13 cellular contexts compared by ENCODE assay signal in genomic region chr10:75853085-75853484, GRCh38.
DNase-seq lines count a peak whose midpoint lies in the region; ATAC-seq, FAIRE-seq and TF ChIP-seq lines count a peak whose summit lies in the region.
"Had no signal": no experiment of that assay in that cellular context is flagged by ENCODE, and none has a peak within 500 bp of the region (broad histone marks: within the 10 kb centered on the region; RNA-seq: fewer than 3 reads in every experiment).

No MANE protein-coding gene starts in this region.

- CTCF ChIA-PET in HCT116 (lab: Charles Lee): no interaction called here

- intact Hi-C loops in HCT116 (cut with micrococcal nuclease): no loop called here

- H3K4me2 ChIP-seq in HCT116 (ENCODE audit: low read length) (no peak overlapping the region), astrocyte (ENCODE audit: low read length) (no peak overlapping the region)

- POLR2A ChIA-PET in HCT116 (lab: Charles Lee): no interaction called here

- H3K9ac ChIP-seq in HCT116 (ENCODE audit: low read length): no peak overlapping the region
- H3K9ac ChIP-seq in astrocyte (ENCODE audit: low read length): no peak overlapping the region

- H3K27ac Mint-ChIP-seq in astrocyte (ENCODE audit: unreplicated experiment): no peak overlapping the region
- H3K27ac Mint-ChIP-seq: activated T-cell treated with anti-CD3 and anti-CD28 coated beads, Interleukin-2, amount 50 U/mL, for 24 hours; CD4-positive, CD25-positive, alpha-beta regulatory T cell had no signal

- H3K4me1 ChIP-seq in HCT116 (ENCODE audit: control insufficient read depth in 1 of 2, insufficient read depth in 2 of 2, low read length in 2 of 2) (no peaks in the 10 kb centered on the region), astrocyte (ENCODE audit: insufficient read depth, low read length) (no peaks in the 10 kb centered on the region)

- no peak for TF ChIP-seq POLR2A in HCT116 (IDR thresholded peaks at IDR 0.05; ENCODE audit: borderline replicate concordance, extremely low read depth, insufficient read depth, insufficient read length)

- BruUV-seq in HCT116 (replicated peaks; lab: Mats Ljungman, UMichigan): no TSS peak

- RAD21 ChIA-PET in HCT116 (lab: Charles Lee; ENCODE audit: low non-redundant PET in 1 of 2, low total read pairs in 2 of 2, uncharacterized antibody in 2 of 2, unreplicated experiment in 2 of 2): no interaction called here

- no peak overlapping the region for H2AFZ ChIP-seq in HCT116 (ENCODE audit: low read depth, low read length, poor library complexity, severe bottlenecking)
- no peak overlapping the region for H2AFZ ChIP-seq in astrocyte (ENCODE audit: low read depth, low read length)

- H3K9me3 ChIP-seq in HCT116 (ENCODE audit: control insufficient read depth in 1 of 2, insufficient read depth in 1 of 2, low read depth in 1 of 2, low read length in 2 of 2) (no peaks in the 10 kb centered on the region), astrocyte (ENCODE audit: insufficient read depth, low read depth, low read length) (no peaks in the 10 kb centered on the region)

- peak; percentile 9 for DNase-seq in AG08396 (ENCODE audit: low spot score)
- no peak for DNase-seq in HCT116 (ENCODE audit: low read depth, low spot score)
- no peak for DNase-seq in astrocyte (ENCODE audit: low read depth)
- DNase-seq in kidney epithelial cell (ENCODE audit: low read depth): no peak
- DNase-seq in GF-D8 (lab: John Stamatoyannopoulos, UW): no peak
- no peak for DNase-seq in LoVo (ENCODE audit: low spot score)
- no peak for DNase-seq in OCI-M2 (lab: John Stamatoyannopoulos, UW; ENCODE audit: unreplicated experiment)
- DNase-seq: activated T-cell treated with anti-CD3 and anti-CD28 coated beads, Interleukin-2, amount 50 U/mL, for 24 hours; CD4-positive, CD25-positive, alpha-beta regulatory T cell; NCI-H2029 treated with DMSO at 0.1 percent for 48 hours had no signal

- H3K4me3 ChIP-seq in HCT116 (replicated peaks in 1 of 2; ENCODE audit: low read depth in 1 of 2, low read length in 2 of 2) (no peak overlapping the region), astrocyte (ENCODE audit: insufficient read depth, low read depth, low read length) (no peak overlapping the region), kidney epithelial cell (ENCODE audit: low read depth, low read length) (no peak overlapping the region)

- H3K4me3 Mint-ChIP-seq in astrocyte (ENCODE audit: unreplicated experiment): no peak overlapping the region
- H3K4me3 Mint-ChIP-seq: activated T-cell treated with anti-CD3 and anti-CD28 coated beads, Interleukin-2, amount 50 U/mL, for 24 hours; CD4-positive, CD25-positive, alpha-beta regulatory T cell; central memory CD8-positive, alpha-beta T cell had no signal

- no peaks in the 10 kb centered on the region for H3K36me3 Mint-ChIP-seq in astrocyte (ENCODE audit: low read depth, unreplicated experiment)
- H3K36me3 Mint-ChIP-seq: CD4-positive, CD25-positive, alpha-beta regulatory T cell had no signal

- TF ChIP-seq CTCF in HCT116 (IDR thresholded peaks at IDR 0.05 in 2 of 3, conservative IDR thresholded peaks at IDR 0.05 in 1 of 3; ENCODE audit: borderline replicate concordance in 1 of 3, insufficient read depth in 1 of 3, low read depth in 2 of 3, low read length in 2 of 3): peak in 2 of 3 experiments; percentile 60 to 66; a peak in 4 of 6 replicates
- TF ChIP-seq CTCF in astrocyte (IDR thresholded peaks at IDR 0.05; ENCODE audit: insufficient read depth, low read depth, low read length): peak; percentile 31
- peak; percentile 37 for TF ChIP-seq CTCF in kidney epithelial cell (IDR thresholded peaks at IDR 0.05; ENCODE audit: insufficient read depth, low read length, poor library complexity, severe bottlenecking)

- H3K79me2 ChIP-seq in HCT116 (ENCODE audit: insufficient read depth, low read length): no peaks in the 10 kb centered on the region
- H3K79me2 ChIP-seq in astrocyte (ENCODE audit: insufficient read depth, low read length): no peaks in the 10 kb centered on the region

- H3K4me1 Mint-ChIP-seq in astrocyte (ENCODE audit: low read depth, unreplicated experiment): no peaks in the 10 kb centered on the region
- H3K4me1 Mint-ChIP-seq: central memory CD8-positive, alpha-beta T cell had no signal

- ATAC-seq in HCT116: peak; percentile 79
- no peak for ATAC-seq in GM18520 (IDR thresholded peaks at IDR 0.05; ENCODE audit: unreplicated experiment)
- ATAC-seq: sciatic nerve had no signal

- H4K20me1 ChIP-seq in HCT116 (ENCODE audit: insufficient read depth): no peaks in the 10 kb centered on the region
- no peaks in the 10 kb centered on the region for H4K20me1 ChIP-seq in astrocyte (ENCODE audit: insufficient read depth, low read length)

- H3K27me3 Mint-ChIP-seq in astrocyte (ENCODE audit: low read depth, unreplicated experiment): peaks cover 11% of the 10 kb centered on the region
- H3K27me3 Mint-ChIP-seq: activated T-cell treated with anti-CD3 and anti-CD28 coated beads, Interleukin-2, amount 50 U/mL, for 24 hours; CD4-positive, CD25-positive, alpha-beta regulatory T cell; central memory CD8-positive, alpha-beta T cell had no signal

- no peaks in the 10 kb centered on the region for H3K36me3 ChIP-seq in HCT116 (ENCODE audit: control insufficient read depth in 1 of 2, insufficient read depth in 2 of 2, low read length in 2 of 2)
- H3K36me3 ChIP-seq in astrocyte (ENCODE audit: insufficient read depth, low read length): no peaks in the 10 kb centered on the region
- H3K36me3 ChIP-seq in kidney epithelial cell (ENCODE audit: control insufficient read depth, insufficient read depth, low read length): no peaks in the 10 kb centered on the region

- no peak overlapping the region for H3K27ac ChIP-seq in HCT116 (ENCODE audit: low read depth, low read length)
- H3K27ac ChIP-seq in astrocyte (ENCODE audit: low read depth, low read length): no peak overlapping the region

- FAIRE-seq in astrocyte (lab: Jason Lieb, UNC): no peak

- H3K9me2 ChIP-seq in HCT116 (ENCODE audit: insufficient read depth): no peaks in the 10 kb centered on the region

- peaks cover 5% of the 10 kb centered on the region for H3K9me3 Mint-ChIP-seq in astrocyte (ENCODE audit: unreplicated experiment)
- H3K9me3 Mint-ChIP-seq: activated T-cell treated with anti-CD3 and anti-CD28 coated beads, Interleukin-2, amount 50 U/mL, for 24 hours had no signal

- TF ChIP-seq RAD21 in HCT116 (IDR thresholded peaks at IDR 0.05; ENCODE audit: low read depth): no peak

- H3K27me3 ChIP-seq in HCT116 (ENCODE audit: insufficient read depth, low read length) (no peaks in the 10 kb centered on the region), astrocyte (ENCODE audit: insufficient read depth, low read length) (no peaks in the 10 kb centered on the region), kidney epithelial cell (ENCODE audit: control insufficient read depth, insufficient read depth, low read length) (no peaks in the 10 kb centered on the region)

TF ChIP-seq in HCT116, 20 proteins besides CTCF, POLR2A, EP300 and RAD21:
- TF ChIP-seq ZNF274 (IDR thresholded peaks at IDR 0.05; ENCODE audit: low read depth, low read length) (no peak), ELF1 (IDR thresholded peaks at IDR 0.05; ENCODE audit: borderline replicate concordance, low read depth) (no peak), MAX (IDR thresholded peaks at IDR 0.05) (no peak), EZH2phosphoT487 (IDR thresholded peaks at IDR 0.05; ENCODE audit: borderline replicate concordance) (no peak), SP1 (IDR thresholded peaks at IDR 0.05; ENCODE audit: low read depth) (no peak), JUND (IDR thresholded peaks at IDR 0.05) (no peak), SRF (IDR thresholded peaks at IDR 0.05; ENCODE audit: low read depth) (no peak), TCF7L2 (IDR thresholded peaks at IDR 0.05; ENCODE audit: borderline replicate concordance, extremely low read depth, insufficient read depth, insufficient read length) (no peak), FOSL1 (IDR thresholded peaks at IDR 0.05; ENCODE audit: low read depth) (no peak), CEBPB (IDR thresholded peaks at IDR 0.05; ENCODE audit: low read depth) (no peak), CBX3 (IDR thresholded peaks at IDR 0.05; ENCODE audit: low read depth) (no peak)
